ENCODE assay signal across 15 cellular contexts in the genomic region with DNA sequence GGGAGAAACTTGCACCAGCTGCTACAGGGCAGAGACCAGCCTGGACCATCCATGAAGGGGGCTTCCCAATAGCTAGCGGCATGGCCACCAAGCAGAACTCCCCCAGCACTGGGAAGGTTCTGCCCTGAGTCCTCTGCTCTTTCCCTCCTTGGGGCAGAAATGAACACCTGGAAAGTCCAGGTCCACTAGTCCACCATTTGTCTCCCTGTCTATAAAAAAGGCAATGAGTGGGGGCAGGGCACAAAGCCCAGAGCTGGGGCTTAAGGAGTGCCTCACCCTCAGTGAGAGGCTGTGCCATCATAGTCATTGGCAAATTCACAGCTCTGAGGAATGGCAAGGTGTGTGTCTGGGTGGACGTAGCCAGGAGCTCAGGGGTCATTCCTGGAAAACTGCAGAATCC.
DNase-seq lines count a peak whose midpoint lies in the region; ATAC-seq and TF ChIP-seq lines count a peak whose summit lies in the region.
"Had no signal": no experiment of that assay in that cellular context is flagged by ENCODE, and none has a peak within 500 bp of the region (broad histone marks: within the 10 kb centered on the region; RNA-seq: fewer than 3 reads in every experiment).

No MANE protein-coding gene starts in this region.

- H3K9me3 Mint-ChIP-seq in osteocyte (ENCODE audit: unreplicated experiment), result peaks cover 8% of the 10 kb centered on the region
- peaks cover 4% of the 10 kb centered on the region for H3K9me3 Mint-ChIP-seq in stimulated activated memory B cell treated with anti-CD40 and anti-IgM and Interleukin-4, amounts not matched to agents 10 μg/mL and 1 μg/mL and 100 μg/mL, for 72 hours
- H3K9me3 Mint-ChIP-seq in type B pancreatic cell, result peaks cover 10% of the 10 kb centered on the region

- H3K36me3 Mint-ChIP-seq in osteocyte (ENCODE audit: unreplicated experiment) (no peaks in the 10 kb centered on the region), type B pancreatic cell (no peaks in the 10 kb centered on the region)
- no peaks in the 10 kb centered on the region for H3K36me3 Mint-ChIP-seq in stimulated activated memory B cell treated with anti-CD40 and anti-IgM and Interleukin-4, amounts not matched to agents 10 μg/mL and 1 μg/mL and 100 μg/mL, for 72 hours
- H3K36me3 Mint-ChIP-seq: CD4-positive, alpha-beta memory T cell had no signal

- ATAC-seq in left colon, result peak; percentile 36
- ATAC-seq in stimulated activated memory B cell treated with anti-CD40 and anti-IgM and Interleukin-4, amounts not matched to agents 10 μg/mL and 1 μg/mL and 100 μg/mL, for 72 hours, result peak; percentile 24

- no peak overlapping the region for H3K4me3 Mint-ChIP-seq in osteocyte (ENCODE audit: unreplicated experiment)
- H3K4me3 Mint-ChIP-seq in stimulated activated memory B cell treated with anti-CD40 and anti-IgM and Interleukin-4, amounts not matched to agents 10 μg/mL and 1 μg/mL and 100 μg/mL, for 72 hours, result no peak overlapping the region
- H3K4me3 Mint-ChIP-seq in type B pancreatic cell, result no peak overlapping the region
- H3K4me3 Mint-ChIP-seq: CD4-positive, alpha-beta memory T cell; HFFc6 had no signal

- no peak overlapping the region for H3K27ac Mint-ChIP-seq in osteocyte (ENCODE audit: unreplicated experiment)
- H3K27ac Mint-ChIP-seq in stimulated activated memory B cell treated with anti-CD40 and anti-IgM and Interleukin-4, amounts not matched to agents 10 μg/mL and 1 μg/mL and 100 μg/mL, for 72 hours, result no peak overlapping the region
- no peak overlapping the region for H3K27ac Mint-ChIP-seq in type B pancreatic cell
- H3K27ac Mint-ChIP-seq: CD4-positive, alpha-beta memory T cell; HFFc6 had no signal

- no peaks in the 10 kb centered on the region for H3K4me1 Mint-ChIP-seq in osteocyte (ENCODE audit: unreplicated experiment)
- no peaks in the 10 kb centered on the region for H3K4me1 Mint-ChIP-seq in stimulated activated memory B cell treated with anti-CD40 and anti-IgM and Interleukin-4, amounts not matched to agents 10 μg/mL and 1 μg/mL and 100 μg/mL, for 72 hours
- no peaks in the 10 kb centered on the region for H3K4me1 Mint-ChIP-seq in type B pancreatic cell (ENCODE audit: unreplicated experiment)
- H3K4me1 Mint-ChIP-seq: CD4-positive, alpha-beta memory T cell had no signal

- TF ChIP-seq CTCF in osteocyte (IDR thresholded peaks at IDR 0.05) (no peak), type B pancreatic cell (conservative IDR thresholded peaks at IDR 0.05) (no peak), GM10248 (IDR thresholded peaks at IDR 0.05; ENCODE audit: control extremely low read depth, extremely low read depth, low read depth, missing control alignments) (no peak)

- DNase-seq in left colon (peak in 1 of 2 donors; percentile 28), osteocyte (ENCODE audit: extremely low spot score, unreplicated experiment) (peak; percentile 74), type B pancreatic cell (ENCODE audit: extremely low spot score, unreplicated experiment) (no peak), GM10248 (ENCODE audit: extremely low spot score) (no peak), activated gamma-delta T cell (lab: John Stamatoyannopoulos, UW) (no peak)
- DNase-seq: C1 segment of cervical spinal cord; Calu3; CD4-positive, alpha-beta memory T cell; COR-L47; DMS53; DMS79 treated with DMSO at 0.1 percent for 48 hours; GF-D8; GOT3; HFFc6 had no signal

- intact Hi-C loops in left colon (cut with DNase I, micrococcal nuclease), result no loop called here

- POLR2A ChIA-PET in GM10248 (lab: Yijun Ruan, JAX), result no interaction called here

- H3K27me3 Mint-ChIP-seq in osteocyte (ENCODE audit: unreplicated experiment), result peaks cover 4% of the 10 kb centered on the region
- H3K27me3 Mint-ChIP-seq in stimulated activated memory B cell treated with anti-CD40 and anti-IgM and Interleukin-4, amounts not matched to agents 10 μg/mL and 1 μg/mL and 100 μg/mL, for 72 hours, result no peaks in the 10 kb centered on the region
- H3K27me3 Mint-ChIP-seq in type B pancreatic cell, result peaks cover 3% of the 10 kb centered on the region
- H3K27me3 Mint-ChIP-seq: CD4-positive, alpha-beta memory T cell had no signal

- CTCF ChIA-PET in GM10248 (lab: Yijun Ruan, JAX), result interaction anchor here (1.0 to 1.8 kb wide), 3 partner anchors 9 to 678 kb away, joined by 5 read pairs; no protein-coding TSS in a partner anchor
